1 cellular context compared by ENCODE assay signal in the genomic region with DNA sequence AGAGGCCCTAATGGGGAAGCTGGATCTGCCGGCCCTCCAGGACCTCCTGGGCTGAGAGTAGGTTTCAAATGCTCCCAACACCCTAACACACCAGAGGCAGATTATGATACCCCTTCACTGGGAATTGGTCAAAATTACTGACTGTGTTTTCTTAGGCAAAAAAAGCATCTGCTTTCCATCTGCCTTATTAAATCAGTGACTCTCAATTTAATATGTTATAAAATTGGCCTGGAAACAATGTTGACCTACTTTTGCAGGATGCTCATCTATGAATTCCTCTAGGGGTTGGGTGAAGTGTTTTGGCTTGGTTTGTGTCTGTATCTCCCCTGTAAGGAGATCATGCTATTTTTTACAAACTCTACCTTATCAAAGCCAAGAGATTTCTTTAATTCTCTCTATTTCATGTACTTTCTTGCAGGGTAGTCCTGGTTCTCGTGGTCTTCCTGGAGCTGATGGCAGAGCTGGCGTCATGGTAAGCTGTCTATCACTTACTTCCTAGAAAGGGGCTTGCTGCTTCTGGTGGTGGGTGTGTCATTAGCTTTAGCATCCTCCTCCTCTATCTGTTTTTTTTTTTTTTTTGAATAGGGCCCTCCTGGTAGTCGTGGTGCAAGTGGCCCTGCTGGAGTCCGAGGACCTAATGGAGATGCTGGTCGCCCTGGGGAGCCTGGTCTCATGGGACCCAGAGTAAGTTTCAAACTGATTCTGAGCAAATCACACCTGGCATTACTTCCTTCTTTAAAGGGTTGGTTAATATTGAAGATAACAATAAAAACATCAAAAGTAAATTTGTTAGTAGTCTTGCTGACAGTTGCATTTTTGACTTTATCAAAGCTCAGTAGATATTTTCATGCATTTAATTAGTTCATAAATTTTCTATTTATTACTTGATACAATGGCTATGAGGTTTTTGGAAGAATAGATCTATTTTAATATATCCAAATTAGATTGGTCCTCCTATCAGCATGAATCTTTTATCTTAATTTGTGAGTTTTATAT.
A peak's percentile ranks its signal among the peaks of the same experiment; 100 is the strongest.
TF ChIP-seq lines count a peak whose summit lies in the region.

No MANE protein-coding gene starts in this region.

TF ChIP-seq in SK-N-SH, 30 proteins besides CTCF, POLR2A, EP300 and RAD21:
- TF ChIP-seq TCF12 (IDR thresholded peaks at IDR 0.05) (peak; percentile 70), RCOR1 (IDR thresholded peaks at IDR 0.05; ENCODE audit: low read length) (peak; percentile 87), CHD2 (IDR thresholded peaks at IDR 0.05; ENCODE audit: low read length, partially characterized antibody) (peak; percentile 68), FOXJ3 (CRISPR knock-in tag; IDR thresholded peaks at IDR 0.05) (0 out of 2 replicates have a peak, but pooled peaks have one; percentile 29)
- TF ChIP-seq, protein P1, sequence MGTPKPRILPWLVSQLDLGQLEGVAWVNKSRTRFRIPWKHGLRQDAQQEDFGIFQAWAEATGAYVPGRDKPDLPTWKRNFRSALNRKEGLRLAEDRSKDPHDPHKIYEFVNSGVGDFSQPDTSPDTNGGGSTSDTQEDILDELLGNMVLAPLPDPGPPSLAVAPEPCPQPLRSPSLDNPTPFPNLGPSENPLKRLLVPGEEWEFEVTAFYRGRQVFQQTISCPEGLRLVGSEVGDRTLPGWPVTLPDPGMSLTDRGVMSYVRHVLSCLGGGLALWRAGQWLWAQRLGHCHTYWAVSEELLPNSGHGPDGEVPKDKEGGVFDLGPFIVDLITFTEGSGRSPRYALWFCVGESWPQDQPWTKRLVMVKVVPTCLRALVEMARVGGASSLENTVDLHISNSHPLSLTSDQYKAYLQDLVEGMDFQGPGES (IDR thresholded peaks at IDR 0.05; ENCODE audit: low read depth, low read length), result no peak
